In genomic region chrX:120559799-120560198, GRCh38 we compare ENCODE assay signal across 8 cellular contexts. TPM values are rescaled to one million over a fixed set of nuclear protein-coding genes. Genes with fewer than 3 reads are reported as not detected.
A peak's percentile ranks its signal among the peaks of the same experiment; 100 is the strongest.
DNase-seq lines count a peak whose midpoint lies in the region; ATAC-seq, FAIRE-seq and TF ChIP-seq lines count a peak whose summit lies in the region.

No MANE protein-coding gene starts in this region.

- H3K79me2 ChIP-seq in H9 (ENCODE audit: insufficient read depth, low read length), result peaks cover 2% of the 10 kb centered on the region; the same call in 1 of the 2 replicates

- H3K4me3 ChIP-seq in BJ (ENCODE audit: low read depth, low read length) (peak overlapping the region; percentile 62), fibroblast of the aortic adventitia (ENCODE audit: low read depth, low read length) (peak overlapping the region; percentile 82), skeletal muscle cell (ENCODE audit: low read depth, low read length) (peak overlapping the region; percentile 71)

- no peak overlapping the region for H3K23ac ChIP-seq in H9 (ENCODE audit: insufficient read length, low read depth, low read length)

- peaks cover 9% of the 10 kb centered on the region for H3K9me3 ChIP-seq in H9 (ENCODE audit: control insufficient read depth, low read depth, low read length)
- no peaks in the 10 kb centered on the region for H3K9me3 ChIP-seq in T-helper 17 cell (ENCODE audit: control insufficient read depth, low read length, poor library complexity, severe bottlenecking)

- no peak overlapping the region for H2BK15ac ChIP-seq in H9 (ENCODE audit: low read depth, low read length)

- H3K27me3 ChIP-seq in BJ (ENCODE audit: control insufficient read depth, insufficient read depth, low read length) (no peaks in the 10 kb centered on the region), H9 (ENCODE audit: insufficient read depth, low read length) (no peaks in the 10 kb centered on the region)

- H2AFZ ChIP-seq in H9 (ENCODE audit: low read length), result no peak overlapping the region

- H3K4ac ChIP-seq in H9 (ENCODE audit: low read depth, low read length), result no peak overlapping the region

- H2BK5ac ChIP-seq in H9 (ENCODE audit: insufficient read length, low read length), result no peak overlapping the region

- H3K4me2 ChIP-seq in H9 (ENCODE audit: insufficient read depth, insufficient read length, low read length), result peak overlapping the region; percentile 91

- H3K56ac ChIP-seq in H9 (ENCODE audit: insufficient read length, low read depth, low read length), result no peak overlapping the region

- no peak overlapping the region for H4K91ac ChIP-seq in H9 (ENCODE audit: insufficient read length, low read depth, low read length)

- DNase-seq in BJ (ENCODE audit: low read depth), result no peak
- no peak for DNase-seq in H9
- no peak for DNase-seq in T-helper 17 cell
- no peak for DNase-seq in fibroblast of the aortic adventitia (ENCODE audit: low read depth)
- DNase-seq in skeletal muscle cell (ENCODE audit: low read depth), result no peak
- no peak for DNase-seq in posterior vena cava (ENCODE audit: low spot score)
- no peak for DNase-seq in urothelium cell line (ENCODE audit: low spot score)
- DNase-seq in activated effector memory CD4-positive, alpha-beta T cell treated with anti-CD3 and anti-CD28 coated beads, Interleukin-2, amount 50 U/mL, for 16 hours, result no peak

- no peaks in the 10 kb centered on the region for H3K4me1 ChIP-seq in H9 (ENCODE audit: insufficient read depth, low read length)

- H3K4me1 Mint-ChIP-seq in H9, result peaks cover 6 to 11% of the 10 kb centered on the region in 2 experiments
- peaks cover 12% of the 10 kb centered on the region for H3K4me1 Mint-ChIP-seq in T-helper 17 cell

- H3K9ac ChIP-seq in H9 (ENCODE audit: extremely low read depth, insufficient read length, low read length), result peak overlapping the region; percentile 84

- H3K14ac ChIP-seq in H9 (ENCODE audit: insufficient read depth, low read length), result no peak overlapping the region

- no peak for ATAC-seq in T-helper 17 cell

- H3K4me3 Mint-ChIP-seq in H9 (peak overlapping the region; percentile 90 to 91), T-helper 17 cell (peak overlapping the region; percentile 99)

- H2AK5ac ChIP-seq in H9 (ENCODE audit: insufficient read length, low read length), result no peak overlapping the region

- H3T11ph ChIP-seq in H9 (ENCODE audit: low read length), result no peak overlapping the region

- H3K9me3 Mint-ChIP-seq in H9, result peaks cover 39 to 56% of the 10 kb centered on the region in 2 experiments

- H3K27me3 Mint-ChIP-seq in H9 (ENCODE audit: low read depth), result no peaks in the 10 kb centered on the region
- H3K27me3 Mint-ChIP-seq in T-helper 17 cell, result no peaks in the 10 kb centered on the region

- no peak overlapping the region for H2BK20ac ChIP-seq in H9 (ENCODE audit: low read depth, low read length, poor library complexity, severe bottlenecking)

- peaks cover 4% of the 10 kb centered on the region for H3K23me2 ChIP-seq in H9 (ENCODE audit: insufficient read length, low read depth, low read length, poor library complexity, severe bottlenecking)

- POLR2A ChIA-PET in BJ (lab: Charles Lee), result interaction anchor here (1.0 kb wide), 1 partner anchor 44 kb away, joined by 4 read pairs; the partner anchor contains the start of gene MCTS1

- no peaks in the 10 kb centered on the region for H3K79me1 ChIP-seq in H9 (ENCODE audit: insufficient read depth, low read depth, low read length, poor library complexity, severe bottlenecking)

- TF ChIP-seq CTCF in BJ (IDR thresholded peaks at IDR 0.05; ENCODE audit: insufficient read depth, low read depth, low read length) (no peak), H9 (conservative IDR thresholded peaks at IDR 0.05) (no peak), fibroblast of the aortic adventitia (IDR thresholded peaks at IDR 0.05; ENCODE audit: insufficient read depth, low read length) (no peak)

- no peak for FAIRE-seq in urothelium cell line (lab: Jason Lieb, UNC)

- H3K18ac ChIP-seq in H9 (ENCODE audit: insufficient read length, low read depth, low read length), result no peak overlapping the region

- no peaks in the 10 kb centered on the region for H4K20me1 ChIP-seq in H9 (ENCODE audit: control insufficient read depth, insufficient read depth, insufficient read length)

- no CpG with 5 or more reads among the region's 8 CpGs for WGBS in H9 (ENCODE audit: extremely low coverage, insufficient read length, low lambda C conversion rate)

- peak overlapping the region; percentile 79 for H3K27ac ChIP-seq in H9 (ENCODE audit: insufficient read length, low read depth, low read length)

- intact Hi-C loops in posterior vena cava (cut with DNase I), result no loop called here

- CTCF ChIA-PET in BJ (lab: Yijun Ruan, JAX), result no interaction called here

- peaks cover 3 to 15% (median 11%) of the 10 kb centered on the region in 3 experiments; a peak in 5 of 7 replicates for H3K36me3 Mint-ChIP-seq in H9 (ENCODE audit: insufficient read depth in 1 of 3, low read depth in 3 of 3)
- H3K36me3 Mint-ChIP-seq in T-helper 17 cell (ENCODE audit: low read depth), result peaks cover 2% of the 10 kb centered on the region

- no peak overlapping the region for H2BK120ac ChIP-seq in H9 (ENCODE audit: low read depth, low read length, poor library complexity, severe bottlenecking)

- H2BK12ac ChIP-seq in H9 (ENCODE audit: insufficient read length, low read depth, low read length), result no peak overlapping the region

- no peak overlapping the region for H4K5ac ChIP-seq in H9 (ENCODE audit: insufficient read length, low read depth, low read length)

- peak overlapping the region; percentile 96 to 99 (median 99); a peak in 5 of 7 replicates for H3K27ac Mint-ChIP-seq in H9
- peak overlapping the region; percentile 96 for H3K27ac Mint-ChIP-seq in T-helper 17 cell

- H4K8ac ChIP-seq in H9 (replicated peaks; ENCODE audit: insufficient read length, low read depth, low read length), result no peak overlapping the region

- H3K36me3 ChIP-seq in BJ (ENCODE audit: control insufficient read depth, insufficient read depth, low read length), result no peaks in the 10 kb centered on the region

RNA-seq across cellular contexts. Expression of gene CUL4B, which starts 1.0 kb away (rescaled TPM):
- 107 and 114 TPM in 2 replicates for polyA plus RNA-seq in BJ (2011; rRNA removed)
- 165 and 280 TPM in 2 replicates for polyA minus RNA-seq in BJ (2011; rRNA and poly(A)+ RNA removed)
- 44.9 and 48.4 TPM in 2 replicates for total RNA-seq in H9 (2021)
- 10 to 100 TPM; 32.4 to 33.9 TPM for total RNA-seq in T-helper 17 cell
- 59.7 and 76.1 TPM in 2 replicates for total RNA-seq in fibroblast of the aortic adventitia (ENCODE audit: low replicate concordance)
- 10 to 100 TPM; 52.7 to 56.5 TPM for total RNA-seq in posterior vena cava

RNA-seq across cellular contexts. Expression of gene MCTS1, which starts 44.1 kb away (rescaled TPM):
- polyA plus RNA-seq in BJ (2011; rRNA removed), result 36.9 and 66.0 TPM in 2 replicates
- polyA minus RNA-seq in BJ (2011; rRNA and poly(A)+ RNA removed), result 4.9 and 7.0 TPM in 2 replicates
- 27.7 and 28.9 TPM in 2 replicates for total RNA-seq in H9 (2021)
- total RNA-seq in T-helper 17 cell, result 10 to 100 TPM; 16.2 to 19.6 TPM
- 20.6 and 52.1 TPM in 2 replicates for total RNA-seq in fibroblast of the aortic adventitia (ENCODE audit: low replicate concordance)
- 10 to 100 TPM; 24.2 to 32.0 TPM for total RNA-seq in posterior vena cava
